In the genomic region with DNA sequence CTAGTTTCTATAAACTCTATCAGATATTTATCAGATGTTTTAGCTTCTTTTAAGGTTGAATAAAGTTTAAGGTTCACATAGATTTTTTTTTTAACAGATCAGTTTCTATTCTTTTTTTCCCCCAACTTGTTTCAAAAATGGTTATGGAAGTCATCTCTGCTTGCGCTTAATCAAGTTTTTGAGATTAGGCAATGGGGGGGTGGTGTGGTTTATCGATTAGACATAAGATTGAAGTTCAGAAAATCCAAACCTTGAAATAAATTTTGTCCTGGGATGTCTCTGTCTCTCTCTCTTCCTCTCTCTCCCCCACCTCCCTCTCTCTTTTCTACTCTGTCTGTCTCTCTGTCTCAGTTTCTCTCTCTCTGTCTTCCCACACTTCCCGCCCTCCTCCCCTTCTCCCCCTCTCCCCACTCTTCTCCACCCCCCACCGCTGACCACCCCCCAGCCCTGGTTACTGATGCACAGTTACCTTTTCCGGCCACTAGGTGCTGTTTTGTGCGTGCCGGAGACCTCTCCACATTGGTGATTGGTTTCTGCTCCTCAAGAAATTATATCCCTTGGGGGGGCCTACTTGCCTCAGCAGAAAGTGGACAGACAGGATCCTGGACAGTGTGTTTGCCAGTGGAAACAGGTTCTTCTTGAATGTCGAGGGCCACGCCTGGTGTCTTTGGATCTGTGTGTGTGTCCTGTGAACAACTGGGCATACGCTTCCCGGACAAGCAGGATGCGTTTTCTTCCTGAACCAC, we compare ENCODE assay signal across 11 cellular contexts. TPM values are rescaled to one million over a fixed set of nuclear protein-coding genes. Genes with fewer than 3 reads are reported as not detected.
DNase-seq lines count a peak whose midpoint lies in the region; TF ChIP-seq lines count a peak whose summit lies in the region.
"Had no signal": no experiment of that assay in that cellular context is flagged by ENCODE, and none has a peak within 500 bp of the region (broad histone marks: within the 10 kb centered on the region; RNA-seq: fewer than 3 reads in every experiment).

No MANE protein-coding gene starts in this region.

- peaks cover 2% of the 10 kb centered on the region for H3K9me3 ChIP-seq in smooth muscle cell (replicated peaks; ENCODE audit: low read depth)

- no peak overlapping the region for H3K9ac ChIP-seq in smooth muscle cell (ENCODE audit: low read depth)

- DNase-seq in NCI-H748 (lab: John Stamatoyannopoulos, UW; ENCODE audit: unreplicated experiment) (peak; percentile 29), NCI-H748 treated with DMSO at 0.1 percent for 48 hours (lab: John Stamatoyannopoulos, UW) (no peak), RPMI8226 (peak; percentile 19), fibroblast of pulmonary artery (ENCODE audit: low read depth) (no peak), smooth muscle cell (lab: John Stamatoyannopoulos, UW; ENCODE audit: unreplicated experiment) (no peak), H4 (ENCODE audit: low spot score) (no peak), NCI-H510A treated with DMSO at 0.1 percent for 48 hours (lab: John Stamatoyannopoulos, UW) (no peak)
- no peak for DNase-seq in activated CD4-positive, CD25-positive, alpha-beta regulatory T cell (lab: John Stamatoyannopoulos, UW)
- DNase-seq: tibial artery had no signal

- H3K79me2 ChIP-seq in smooth muscle cell (ENCODE audit: low read depth), result no peaks in the 10 kb centered on the region

- no peak overlapping the region for H3K27ac ChIP-seq in smooth muscle cell (ENCODE audit: low read depth)
- H3K27ac ChIP-seq: tibial artery had no signal

- H3K4me2 ChIP-seq in smooth muscle cell, result no peak overlapping the region

- H3K36me3 ChIP-seq in smooth muscle cell (ENCODE audit: low read depth), result no peaks in the 10 kb centered on the region
- H3K36me3 ChIP-seq: tibial artery had no signal

- TF ChIP-seq CTCF in fibroblast of pulmonary artery (IDR thresholded peaks at IDR 0.05; ENCODE audit: low read length, missing control alignments) (peak; percentile 22), smooth muscle cell (IDR thresholded peaks at IDR 0.05; ENCODE audit: borderline replicate concordance, insufficient read depth, poor library complexity, severe bottlenecking) (peak; percentile 41)

- no peaks in the 10 kb centered on the region for H3F3A ChIP-seq in smooth muscle cell (ENCODE audit: low read depth)

- no peaks in the 10 kb centered on the region for H4K20me1 ChIP-seq in smooth muscle cell (ENCODE audit: low read depth)

- no peak overlapping the region for H2AFZ ChIP-seq in smooth muscle cell (ENCODE audit: low read depth)

- no peak overlapping the region for H3K4me3 ChIP-seq in fibroblast of pulmonary artery (replicated peaks; ENCODE audit: low read depth, low read length)
- H3K4me3 ChIP-seq in smooth muscle cell, result no peak overlapping the region
- H3K4me3 ChIP-seq: tibial artery had no signal

- no peaks in the 10 kb centered on the region for H3K27me3 ChIP-seq in smooth muscle cell (ENCODE audit: low read depth)
- H3K27me3 ChIP-seq: tibial artery had no signal

- 54% methylated on average over 11 of the region's 12 CpGs for WGBS in smooth muscle cell (ENCODE audit: low lambda C conversion rate)

- H3K4me1 ChIP-seq in smooth muscle cell (ENCODE audit: low read depth), result no peaks in the 10 kb centered on the region
- H3K4me1 ChIP-seq: tibial artery had no signal

RNA-seq across cellular contexts. Expression of a gene that starts 29.7 kb away (rescaled TPM):
- 93.4 and 107 TPM in 2 replicates for total RNA-seq in smooth muscle cell
- polyA plus RNA-seq in smooth muscle cell, result 94.8 and 133 TPM in 2 replicates
- total RNA-seq in H4 (2014; rRNA removed; shearing (Covaris generic)), result 0.37 TPM in 1 of 2 replicates, not detected in the other
- total RNA-seq: M059J, mononuclear cell had no signal

Comparison
In these comparisons a context has a peak if more than half of its experiments do, and no peak if none do; other contexts are left out.
1. DNase-seq: peak in NCI-H748 (single experiment) and RPMI8226 (single experiment); none in NCI-H748 treated with DMSO at 0.1 percent for 48 hours (single experiment), fibroblast of pulmonary artery (single experiment), smooth muscle cell (single experiment), H4 (single experiment), activated CD4-positive, CD25-positive, alpha-beta regulatory T cell (0 of 4) and NCI-H510A treated with DMSO at 0.1 percent for 48 hours (single experiment).
2. RNA of a gene that starts 29.7 kb away (total RNA-seq): 93.4 to 107 TPM in smooth muscle cell; 0.37 TPM in H4; every median in the first group is over 10 times any median in the second.